1 cellular context compared by ENCODE assay signal in genomic region chr12:110117210-110117609, GRCh38.
TF ChIP-seq lines count a peak whose summit lies in the region.

No MANE protein-coding gene starts in this region.

TF ChIP-seq in H1, 55 proteins besides CTCF, POLR2A, EP300 and RAD21:
- 0 out of 2 replicates have a peak, but pooled peaks have one; percentile 25 for TF ChIP-seq TEAD4 (IDR thresholded peaks at IDR 0.05; ENCODE audit: low read depth, low read length)
